Comparison of ENCODE assay signal across 8 cellular contexts in the genomic region with DNA sequence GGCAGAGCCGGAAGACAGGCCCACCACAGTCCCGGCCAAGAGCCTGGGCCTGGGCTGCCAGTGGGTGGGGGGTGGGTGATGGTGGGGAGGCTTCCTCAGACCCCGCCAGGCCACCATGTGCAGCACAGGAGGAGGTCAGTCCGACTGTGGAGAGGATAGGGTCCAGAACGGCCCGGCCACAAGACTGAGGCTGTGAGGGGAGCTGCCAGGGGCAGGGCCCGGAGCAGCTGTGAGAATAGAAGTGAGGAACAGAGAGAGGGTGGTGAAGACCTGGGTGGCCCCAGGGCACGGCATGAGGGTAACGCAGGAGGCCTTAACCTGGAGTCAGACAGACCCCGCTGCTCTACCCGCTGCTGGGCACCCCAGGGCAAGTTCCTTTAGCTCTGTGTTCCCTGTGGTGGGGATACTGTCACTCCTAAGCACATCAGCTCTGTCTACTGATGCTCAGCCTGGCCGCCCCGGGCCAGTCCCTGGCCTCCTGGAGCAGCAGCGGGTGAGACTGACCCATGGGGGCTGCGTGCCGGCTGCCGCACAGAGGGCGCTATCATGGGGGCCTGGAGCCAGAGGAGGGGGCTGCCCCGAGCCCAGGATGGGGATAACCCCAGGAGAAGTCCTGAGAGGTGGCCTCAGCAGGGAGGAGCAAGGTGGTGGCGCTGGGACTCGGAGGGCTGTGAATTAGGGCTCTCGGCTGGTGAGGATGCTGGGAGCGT. TPM values are rescaled to one million over a fixed set of nuclear protein-coding genes. Genes with fewer than 3 reads are reported as not detected.
DNase-seq lines count a peak whose midpoint lies in the region; ATAC-seq, FAIRE-seq and TF ChIP-seq lines count a peak whose summit lies in the region.

No MANE protein-coding gene starts in this region.

- intact Hi-C loops in GM12878 (cut with micrococcal nuclease; ENCODE audit: unreplicated experiment) = no loop called here

- H3K4me1 ChIP-seq in GM12878 (ENCODE audit: control insufficient read depth, insufficient read depth, low read length) (peaks cover 26% of the 10 kb centered on the region), mucosa of stomach (ENCODE audit: control insufficient read depth, insufficient read depth, low read length) (peaks cover 45% of the 10 kb centered on the region), upper lobe of left lung (peaks cover 24 to 47% (median 36%) of the 10 kb centered on the region in 4 donors)

- H3K36me3 Mint-ChIP-seq in activated naive CD4-positive, alpha-beta T cell treated with anti-CD3 and anti-CD28 coated beads, Interleukin-2, amount 50 U/mL, for 24 hours = peaks cover 20% of the 10 kb centered on the region

- CTCF ChIA-PET in GM12878 (lab: Yijun Ruan, JAX) = interaction anchor here (0.6 to 9.7 kb wide), 9 partner anchors 9 to 94 kb away, joined by 3 to 238 read pairs (median 8); partner anchors contain the start of genes CATSPERZ, DNAJC4, ESRRA and NUDT22

- in situ Hi-C loops in GM12878 (cut with MboI) = no loop called here

- FAIRE-seq in GM12878 (lab: Jason Lieb, UNC) = no peak

- no peaks in the 10 kb centered on the region for H3K9me3 Mint-ChIP-seq in activated naive CD4-positive, alpha-beta T cell treated with anti-CD3 and anti-CD28 coated beads, Interleukin-2, amount 50 U/mL, for 24 hours

- H3K27ac ChIP-seq in GM12878 (ENCODE audit: control insufficient read depth, insufficient read depth) (peak overlapping the region; percentile 98), upper lobe of left lung (peak overlapping the region; percentile 86 to 94 (median 90))

- peaks cover 43% of the 10 kb centered on the region for H3K4me1 Mint-ChIP-seq in activated naive CD4-positive, alpha-beta T cell treated with anti-CD3 and anti-CD28 coated beads, Interleukin-2, amount 50 U/mL, for 24 hours

- 56% methylated on average over 23 of the region's 23 CpGs for WGBS in GM12878 (ENCODE audit: insufficient coverage, insufficient replicate concordance, low lambda C conversion rate, missing lambda C conversion rate)
- 74 to 80% methylated on average over 4 to 23 of the region's 23 CpGs for WGBS in upper lobe of left lung, 2 donors

- no peak for DNase-seq in activated naive CD4-positive, alpha-beta T cell treated with anti-CD3 and anti-CD28 coated beads, Interleukin-2, amount 50 U/mL, for 16 hours
- DNase-seq in GM12878 (ENCODE audit: low read depth, low spot score) = no peak
- peak in 1 of 2 donors; percentile 82 for DNase-seq in upper lobe of left lung
- no peak for DNase-seq in kidney tubule cell (ENCODE audit: low spot score)
- DNase-seq in cerebellar nuclear complex (lab: John Stamatoyannopoulos, UW) = no peak

- no peaks in the 10 kb centered on the region for H4K20me1 ChIP-seq in GM12878 (ENCODE audit: control insufficient read depth, insufficient read depth)

- H3K27me3 ChIP-seq in GM12878 (replicated peaks in 1 of 2; ENCODE audit: control insufficient read depth in 2 of 2, insufficient read depth in 2 of 2, low read length in 1 of 2) (no peaks in the 10 kb centered on the region), mucosa of stomach (ENCODE audit: control insufficient read depth, insufficient read depth, low read length) (no peaks in the 10 kb centered on the region), upper lobe of left lung (no peaks in the 10 kb centered on the region)

- ATAC-seq in GM12878 = peak; percentile 4; the same call in 2 of the 3 replicates
- ATAC-seq in upper lobe of left lung (ENCODE audit: low FRiP score in 2 of 2) = no peak
- ATAC-seq in GM21619 (IDR thresholded peaks at IDR 0.05; ENCODE audit: unreplicated experiment) = no peak

- H3K4me3 Mint-ChIP-seq in activated naive CD4-positive, alpha-beta T cell treated with anti-CD3 and anti-CD28 coated beads, Interleukin-2, amount 50 U/mL, for 24 hours = peak overlapping the region; percentile 93

- SMC1A ChIA-PET in GM12878 (lab: Charles Lee; ENCODE audit: uncharacterized antibody, unreplicated experiment) = interaction anchor here (1.6 to 5.5 kb wide), 6 partner anchors 11 to 110 kb away, joined by 3 to 98 read pairs (median 36); partner anchors contain the start of genes CATSPERZ, ESRRA, FKBP2 and NUDT22

- POLR2A ChIA-PET in GM12878 (lab: Charles Lee) = interaction anchor here (0.6 to 5.8 kb wide), 13 partner anchors 17 to 1481 kb away, joined by 4 to 85 read pairs (median 21); partner anchors contain the start of genes BAD, CATSPERZ, ESRRA and FKBP2

- H3K9me3 ChIP-seq in GM12878 (replicated peaks; ENCODE audit: control insufficient read depth, insufficient read depth, low read length) (no peaks in the 10 kb centered on the region), mucosa of stomach (ENCODE audit: control insufficient read depth, low read length) (no peaks in the 10 kb centered on the region), upper lobe of left lung (no peaks in the 10 kb centered on the region)

- TF ChIP-seq POLR2A in GM12878 (IDR thresholded peaks at IDR 0.05; ENCODE audit: low read depth, low read length) (no peak), upper lobe of left lung (IDR thresholded peaks at IDR 0.05) (no peak)

- BruUV-seq in GM12878 (replicated peaks; lab: Mats Ljungman, UMichigan) = no TSS peak

- no peak overlapping the region; the same call in 1 of the 2 replicates for H2AFZ ChIP-seq in GM12878 (ENCODE audit: control insufficient read depth, low read depth, low read length)

- H3K27ac Mint-ChIP-seq in activated naive CD4-positive, alpha-beta T cell treated with anti-CD3 and anti-CD28 coated beads, Interleukin-2, amount 50 U/mL, for 24 hours = peak overlapping the region; percentile 94

- TF ChIP-seq EP300 in GM12878 (IDR thresholded peaks at IDR 0.05; ENCODE audit: borderline replicate concordance in 1 of 2, control insufficient read depth in 1 of 2, low read depth in 2 of 2, low read length in 2 of 2) (no peak), upper lobe of left lung (IDR thresholded peaks at IDR 0.05) (no peak)

- no peak for TF ChIP-seq CTCF in GM12878 (IDR thresholded peaks at IDR 0.05 in 2 of 3, conservative IDR thresholded peaks at IDR 0.05 in 1 of 3; ENCODE audit: control insufficient read depth in 2 of 3, extremely low read depth in 1 of 3, insufficient read depth in 1 of 3, low read depth in 3 of 3, low read length in 3 of 3)
- no peak for TF ChIP-seq CTCF in upper lobe of left lung (IDR thresholded peaks at IDR 0.05)

- H3K27me3 Mint-ChIP-seq in activated naive CD4-positive, alpha-beta T cell treated with anti-CD3 and anti-CD28 coated beads, Interleukin-2, amount 50 U/mL, for 24 hours = no peaks in the 10 kb centered on the region

- H3K36me3 ChIP-seq in GM12878 (ENCODE audit: control insufficient read depth in 2 of 2, insufficient read depth in 2 of 2, low read length in 1 of 2) (peaks cover 23 to 30% of the 10 kb centered on the region in 2 experiments; a peak in 3 of 4 replicates), mucosa of stomach (ENCODE audit: control insufficient read depth, insufficient read depth, low read length) (peaks cover 12% of the 10 kb centered on the region), upper lobe of left lung (peaks cover 4 to 38% (median 29%) of the 10 kb centered on the region in 4 donors)

- H3K79me2 ChIP-seq in GM12878 (ENCODE audit: control insufficient read depth, insufficient read depth, low read length) = peaks cover 39% of the 10 kb centered on the region

- H3K4me3 ChIP-seq in GM12878 (peak overlapping the region; percentile 74), mucosa of stomach (ENCODE audit: low read length) (no peak overlapping the region), upper lobe of left lung (peak overlapping the region in 3 of 4 donors; percentile 47 to 62 (median 54))

- RAD21 ChIA-PET in GM12878 (lab: Charles Lee; ENCODE audit: unreplicated experiment) = interaction anchor here (1.5 to 6.6 kb wide), 8 partner anchors 15 to 95 kb away, joined by 6 to 125 read pairs (median 33); partner anchors contain the start of genes CATSPERZ, ESRRA, FKBP2 and NUDT22

- TF ChIP-seq RAD21 in GM12878 (IDR thresholded peaks at IDR 0.05; ENCODE audit: insufficient read depth, low read depth, low read length) = no peak

- peak overlapping the region; percentile 76 for H3K4me2 ChIP-seq in GM12878 (ENCODE audit: control insufficient read depth, insufficient read depth)

- H3K9ac ChIP-seq in GM12878 (ENCODE audit: control insufficient read depth, insufficient read depth, low read length) (peak overlapping the region; percentile 95), mucosa of stomach (ENCODE audit: low read length) (peak overlapping the region; percentile 84)

RNA-seq across cellular contexts. Expression of gene FERMT3, which starts 1.7 kb away (rescaled TPM):
- 61.4 and 74.8 TPM in 2 replicates for total RNA-seq in GM12878 (2013; cell fraction: nucleolus; rRNA removed)
- total RNA-seq in GM12878 (2014; rRNA removed) = 122 and 145 TPM in 2 replicates
- 44.4 and 47.3 TPM in 2 replicates for total RNA-seq in GM12878 (2014; rRNA removed; fragmentation: Illumina TruSeq; extraction: Trizol)
- 192 and 211 TPM in 2 replicates for total RNA-seq in GM12878 (2021)
- polyA plus RNA-seq in GM12878 (2011; ENCODE audit: low read depth) = 57.0 TPM
- 24.2 and 86.8 TPM in 2 replicates for polyA plus RNA-seq in GM12878 (2011; rRNA removed)
- 97.0 and 110 TPM in 2 replicates for polyA plus RNA-seq in GM12878 (2011; cell fraction: cytosol; rRNA removed)
- polyA plus RNA-seq in GM12878 (2011; cell fraction: nucleus; rRNA removed) = 329 and 373 TPM in 2 replicates
- 92.1 and 115 TPM in 2 replicates for polyA plus RNA-seq in GM12878 (2012)
- 6.8 and 49.0 TPM in 2 replicates for polyA plus RNA-seq in GM12878 (2014; fragmentation: Illumina TruSeq; extraction: Trizol)
- 1 to 10 TPM; 2.0 to 9.2 TPM for polyA plus RNA-seq in GM12878 (2014; fragmentation: Nextera tagmentation; extraction: Ambion mirVana)
- polyA plus RNA-seq in GM12878 (2014; rRNA removed) = 141 and 191 TPM in 2 replicates
- polyA plus RNA-seq in GM12878 (2016; fragmentation: Nextera tagmentation; extraction: Ambion mirVana) = 100 to 1,000 TPM; 198 to 207 TPM
- 40.8 and 53.4 TPM in 2 replicates for polyA minus RNA-seq in GM12878 (2011; rRNA and poly(A)+ RNA removed)
- polyA minus RNA-seq in GM12878 (2011; cell fraction: cytosol; rRNA and poly(A)+ RNA removed) = 38.1 and 44.0 TPM in 2 replicates
- 37.7 and 55.4 TPM in 2 replicates for polyA minus RNA-seq in GM12878 (2011; cell fraction: nucleus; rRNA and poly(A)+ RNA removed)
- total RNA-seq in upper lobe of left lung = 100 to 1,000 TPM in 3 of 6 donors, 10 to 100 TPM in 3; 33.2 to 119 (median 89.3) TPM

RNA-seq across cellular contexts. Expression of gene TRPT1, which starts 17.7 kb away (rescaled TPM):
- total RNA-seq in GM12878 (2013; cell fraction: nucleolus; rRNA removed) = 29.8 and 33.1 TPM in 2 replicates
- total RNA-seq in GM12878 (2014; rRNA removed) = 39.0 and 43.1 TPM in 2 replicates
- 17.8 and 19.9 TPM in 2 replicates for total RNA-seq in GM12878 (2014; rRNA removed; fragmentation: Illumina TruSeq; extraction: Trizol)
- total RNA-seq in GM12878 (2021) = 37.7 and 39.2 TPM in 2 replicates
- 51.7 TPM for polyA plus RNA-seq in GM12878 (2011; ENCODE audit: low read depth)
- 12.1 and 23.8 TPM in 2 replicates for polyA plus RNA-seq in GM12878 (2011; rRNA removed)
- polyA plus RNA-seq in GM12878 (2011; cell fraction: cytosol; rRNA removed) = 46.6 and 51.8 TPM in 2 replicates
- polyA plus RNA-seq in GM12878 (2011; cell fraction: nucleus; rRNA removed) = 127 and 150 TPM in 2 replicates
- polyA plus RNA-seq in GM12878 (2012) = 58.6 and 62.0 TPM in 2 replicates
- 13.0 and 14.3 TPM in 2 replicates for polyA plus RNA-seq in GM12878 (2014; fragmentation: Illumina TruSeq; extraction: Trizol)
- polyA plus RNA-seq in GM12878 (2014; fragmentation: Nextera tagmentation; extraction: Ambion mirVana) = 10 to 100 TPM in 1 of 2 experiments, 1 to 10 TPM in 1; 7.1 to 21.3 TPM
- 42.0 and 43.7 TPM in 2 replicates for polyA plus RNA-seq in GM12878 (2014; rRNA removed)
- 10 to 100 TPM; 49.9 to 63.0 TPM for polyA plus RNA-seq in GM12878 (2016; fragmentation: Nextera tagmentation; extraction: Ambion mirVana)
- polyA minus RNA-seq in GM12878 (2011; rRNA and poly(A)+ RNA removed) = 17.3 and 43.3 TPM in 2 replicates
- polyA minus RNA-seq in GM12878 (2011; cell fraction: cytosol; rRNA and poly(A)+ RNA removed) = 11.9 and 17.4 TPM in 2 replicates
- 21.6 and 24.4 TPM in 2 replicates for polyA minus RNA-seq in GM12878 (2011; cell fraction: nucleus; rRNA and poly(A)+ RNA removed)
- total RNA-seq in upper lobe of left lung = 10 to 100 TPM; 27.2 to 69.1 (median 35.2) TPM

RNA-seq across cellular contexts. Expression of gene NUDT22, which starts 17.8 kb away (rescaled TPM):
- 102 and 104 TPM in 2 replicates for total RNA-seq in GM12878 (2013; cell fraction: nucleolus; rRNA removed)
- 102 and 115 TPM in 2 replicates for total RNA-seq in GM12878 (2014; rRNA removed)
- total RNA-seq in GM12878 (2014; rRNA removed; fragmentation: Illumina TruSeq; extraction: Trizol) = 31.0 and 37.7 TPM in 2 replicates
- total RNA-seq in GM12878 (2021) = 87.7 and 91.0 TPM in 2 replicates
- 12.2 TPM for polyA plus RNA-seq in GM12878 (2011; ENCODE audit: low read depth)
- 21.2 and 38.5 TPM in 2 replicates for polyA plus RNA-seq in GM12878 (2011; rRNA removed)
- polyA plus RNA-seq in GM12878 (2011; cell fraction: cytosol; rRNA removed) = 53.8 and 85.1 TPM in 2 replicates
- polyA plus RNA-seq in GM12878 (2011; cell fraction: nucleus; rRNA removed) = 263 and 319 TPM in 2 replicates
- 55.3 and 55.6 TPM in 2 replicates for polyA plus RNA-seq in GM12878 (2012)
- polyA plus RNA-seq in GM12878 (2014; fragmentation: Illumina TruSeq; extraction: Trizol) = 6.0 and 17.0 TPM in 2 replicates
- 10 to 100 TPM in 1 of 2 experiments, 1 to 10 TPM in 1; 6.7 to 20.9 TPM for polyA plus RNA-seq in GM12878 (2014; fragmentation: Nextera tagmentation; extraction: Ambion mirVana)
- polyA plus RNA-seq in GM12878 (2014; rRNA removed) = 94.4 and 118 TPM in 2 replicates
- 10 to 100 TPM; 95.8 to 99.2 TPM for polyA plus RNA-seq in GM12878 (2016; fragmentation: Nextera tagmentation; extraction: Ambion mirVana)
- polyA minus RNA-seq in GM12878 (2011; rRNA and poly(A)+ RNA removed) = 22.2 and 53.0 TPM in 2 replicates
- 34.4 and 40.9 TPM in 2 replicates for polyA minus RNA-seq in GM12878 (2011; cell fraction: cytosol; rRNA and poly(A)+ RNA removed)
- 84.9 and 120 TPM in 2 replicates for polyA minus RNA-seq in GM12878 (2011; cell fraction: nucleus; rRNA and poly(A)+ RNA removed)
- 10 to 100 TPM; 30.3 to 94.3 (median 68.0) TPM for total RNA-seq in upper lobe of left lung

RNA-seq across cellular contexts. Expression of gene DNAJC4, which starts 22.1 kb away (rescaled TPM):
- 16.4 and 16.5 TPM in 2 replicates for total RNA-seq in GM12878 (2013; cell fraction: nucleolus; rRNA removed)
- 19.8 and 26.1 TPM in 2 replicates for total RNA-seq in GM12878 (2014; rRNA removed)
- total RNA-seq in GM12878 (2014; rRNA removed; fragmentation: Illumina TruSeq; extraction: Trizol) = 19.3 and 22.5 TPM in 2 replicates
- total RNA-seq in GM12878 (2021) = 33.7 and 36.4 TPM in 2 replicates
- polyA plus RNA-seq in GM12878 (2011; ENCODE audit: low read depth) = 16.0 TPM
- 22.4 and 33.9 TPM in 2 replicates for polyA plus RNA-seq in GM12878 (2011; rRNA removed)
- polyA plus RNA-seq in GM12878 (2011; cell fraction: cytosol; rRNA removed) = 25.4 and 48.0 TPM in 2 replicates
- polyA plus RNA-seq in GM12878 (2011; cell fraction: nucleus; rRNA removed) = 273 and 301 TPM in 2 replicates
- 47.6 and 50.2 TPM in 2 replicates for polyA plus RNA-seq in GM12878 (2012)
- 12.0 and 27.8 TPM in 2 replicates for polyA plus RNA-seq in GM12878 (2014; fragmentation: Illumina TruSeq; extraction: Trizol)
- 1 to 10 TPM; 3.7 to 9.7 TPM for polyA plus RNA-seq in GM12878 (2014; fragmentation: Nextera tagmentation; extraction: Ambion mirVana)
- polyA plus RNA-seq in GM12878 (2014; rRNA removed) = 64.9 and 70.6 TPM in 2 replicates
- 10 to 100 TPM; 32.4 to 35.0 TPM for polyA plus RNA-seq in GM12878 (2016; fragmentation: Nextera tagmentation; extraction: Ambion mirVana)
- 9.1 and 19.6 TPM in 2 replicates for polyA minus RNA-seq in GM12878 (2011; rRNA and poly(A)+ RNA removed)
- polyA minus RNA-seq in GM12878 (2011; cell fraction: cytosol; rRNA and poly(A)+ RNA removed) = 8.3 and 11.1 TPM in 2 replicates
- polyA minus RNA-seq in GM12878 (2011; cell fraction: nucleus; rRNA and poly(A)+ RNA removed) = 16.4 and 23.9 TPM in 2 replicates
- total RNA-seq in upper lobe of left lung = 10 to 100 TPM; 25.0 to 52.0 (median 39.2) TPM

RNA-seq across cellular contexts. Expression of gene STIP1, which starts 22.3 kb away (rescaled TPM):
- total RNA-seq in GM12878 (2013; cell fraction: nucleolus; rRNA removed) = 99.1 and 123 TPM in 2 replicates
- total RNA-seq in GM12878 (2014; rRNA removed) = 173 and 183 TPM in 2 replicates
- total RNA-seq in GM12878 (2014; rRNA removed; fragmentation: Illumina TruSeq; extraction: Trizol) = 167 and 186 TPM in 2 replicates
- total RNA-seq in GM12878 (2021) = 185 and 196 TPM in 2 replicates
- polyA plus RNA-seq in GM12878 (2011; ENCODE audit: low read depth) = 78.6 TPM
- 152 and 216 TPM in 2 replicates for polyA plus RNA-seq in GM12878 (2011; rRNA removed)
- polyA plus RNA-seq in GM12878 (2011; cell fraction: cytosol; rRNA removed) = 152 and 158 TPM in 2 replicates
- 128 and 194 TPM in 2 replicates for polyA plus RNA-seq in GM12878 (2011; cell fraction: nucleus; rRNA removed)
- 83.8 and 88.3 TPM in 2 replicates for polyA plus RNA-seq in GM12878 (2012)
- 205 and 213 TPM in 2 replicates for polyA plus RNA-seq in GM12878 (2014; fragmentation: Illumina TruSeq; extraction: Trizol)
- 10 to 100 TPM; 25.2 to 31.5 TPM for polyA plus RNA-seq in GM12878 (2014; fragmentation: Nextera tagmentation; extraction: Ambion mirVana)
- 176 and 193 TPM in 2 replicates for polyA plus RNA-seq in GM12878 (2014; rRNA removed)
- polyA plus RNA-seq in GM12878 (2016; fragmentation: Nextera tagmentation; extraction: Ambion mirVana) = 100 to 1,000 TPM; 274 to 291 TPM
- polyA minus RNA-seq in GM12878 (2011; rRNA and poly(A)+ RNA removed) = 164 and 250 TPM in 2 replicates
- 80.9 and 104 TPM in 2 replicates for polyA minus RNA-seq in GM12878 (2011; cell fraction: cytosol; rRNA and poly(A)+ RNA removed)
- 66.7 and 118 TPM in 2 replicates for polyA minus RNA-seq in GM12878 (2011; cell fraction: nucleus; rRNA and poly(A)+ RNA removed)
- total RNA-seq in upper lobe of left lung = 100 to 1,000 TPM in 1 of 6 donors, 10 to 100 TPM in 5; 37.8 to 132 (median 82.6) TPM
